Comparison of ENCODE assay signal across 8 cellular contexts in the genomic region with DNA sequence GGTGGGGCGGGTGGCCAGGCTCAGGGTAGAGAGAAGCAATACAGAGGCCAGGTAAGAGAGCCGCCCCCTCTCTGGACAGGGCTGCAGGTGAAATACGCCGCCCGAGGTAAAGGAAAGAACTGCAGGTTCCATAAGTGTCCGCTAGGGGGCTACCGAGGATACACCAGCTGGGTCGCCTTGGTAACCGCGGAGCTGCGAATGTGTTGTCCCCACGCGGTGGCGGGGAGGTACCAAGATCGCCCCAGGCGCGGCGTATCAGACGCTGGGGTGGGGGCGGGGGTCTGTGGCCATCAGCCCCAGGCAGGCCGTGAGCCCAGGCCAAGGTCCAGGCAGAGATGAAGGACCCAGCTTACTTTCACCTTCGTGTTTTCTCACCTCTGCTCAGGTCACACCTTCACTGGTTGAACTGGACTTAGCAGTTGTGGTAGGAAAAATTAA. TPM values are rescaled to one million over a fixed set of nuclear protein-coding genes. Genes with fewer than 3 reads are reported as not detected.
DNase-seq lines count a peak whose midpoint lies in the region; ATAC-seq, FAIRE-seq and TF ChIP-seq lines count a peak whose summit lies in the region.

No MANE protein-coding gene starts in this region.

- no peak for FAIRE-seq in kidney (lab: Jason Lieb, UNC)

- no peak overlapping the region for H3K9ac ChIP-seq in kidney (ENCODE audit: low read length in 2 of 2)

- TF ChIP-seq CTCF in cardiac fibroblast (IDR thresholded peaks at IDR 0.05; ENCODE audit: low read depth, low read length) (peak; percentile 100), kidney (IDR thresholded peaks at IDR 0.05; ENCODE audit: borderline replicate concordance, extremely low read depth, insufficient read depth) (peak; percentile 97)

- intact Hi-C loops in kidney (cut with DNase I) = no loop called here

- no peaks in the 10 kb centered on the region for H3K4me1 ChIP-seq in kidney (ENCODE audit: control insufficient read depth in 1 of 2, insufficient read depth in 1 of 2, low read depth in 1 of 2, low read length in 2 of 2)

- ATAC-seq in GM18511 (IDR thresholded peaks at IDR 0.05; ENCODE audit: unreplicated experiment) = peak; percentile 86
- peak; percentile 94 for ATAC-seq in HG03280 (IDR thresholded peaks at IDR 0.05; ENCODE audit: unreplicated experiment)

- no peaks in the 10 kb centered on the region for H3K9me3 ChIP-seq in kidney (ENCODE audit: control insufficient read depth in 1 of 2, low read length in 2 of 2)

- H3K36me3 ChIP-seq in kidney (ENCODE audit: control insufficient read depth in 1 of 2, insufficient read depth in 2 of 2, low read length in 2 of 2) = no peaks in the 10 kb centered on the region

- no peak overlapping the region for H3K27ac ChIP-seq in kidney (ENCODE audit: low read depth in 2 of 2, low read length in 2 of 2)

- DNase-seq in A172 (ENCODE audit: low spot score) (peak; percentile 92), NCI-H446 treated with DMSO at 0.1 percent for 48 hours (lab: John Stamatoyannopoulos, UW) (peak; percentile 25), cardiac fibroblast (ENCODE audit: low read depth in 2 of 2) (peak; percentile 80), kidney (peak; percentile 94)
- peak; percentile 73 for DNase-seq in activated CD4-positive, CD25-positive, alpha-beta regulatory T cell treated with anti-CD3 and anti-CD28 coated beads, Interleukin-2, amount 50 U/mL, for 16 hours (ENCODE audit: low read depth, low spot score)
- DNase-seq in stimulated activated CD4-positive, alpha-beta T cell treated with anti-CD3 and anti-CD28 coated beads, Interleukin-1b, Interleukin-23, amount 100 ng/mL, for 24 hours (ENCODE audit: low read depth in 4 of 4, low spot score in 1 of 4) = peak; percentile 63 to 85 (median 80)

- H3K4me3 ChIP-seq in cardiac fibroblast (replicated peaks in 1 of 2; ENCODE audit: low read depth in 2 of 2, low read length in 2 of 2) (peak overlapping the region; percentile 23 to 26), kidney (ENCODE audit: low read length in 2 of 2) (peak overlapping the region in 1 of 2 donors; percentile 61)

RNA-seq across cellular contexts. Expression of gene ZFP90, which starts 18.4 kb away (rescaled TPM):
- 38.9 and 50.4 TPM in 2 replicates for total RNA-seq in A172 (2014; rRNA removed; shearing (Covaris generic))
- 30.3 TPM for total RNA-seq in kidney
- polyA plus RNA-seq in kidney (ENCODE audit: insufficient read depth, low read depth, low replicate concordance) = 10.9 TPM

Comparison
In these comparisons a context has a peak if more than half of its experiments do, and no peak if none do; other contexts are left out.
1. DNase-seq: peak in every context shown above with its lines; median percentile 94 in kidney; 92 in A172; 80 in cardiac fibroblast; 80 in stimulated activated CD4-positive, alpha-beta T cell treated with anti-CD3 and anti-CD28 coated beads, Interleukin-1b, Interleukin-23, amount 100 ng/mL, for 24 hours; 73 in activated CD4-positive, CD25-positive, alpha-beta regulatory T cell treated with anti-CD3 and anti-CD28 coated beads, Interleukin-2, amount 50 U/mL, for 16 hours; 25 in NCI-H446 treated with DMSO at 0.1 percent for 48 hours.